Comparison of ENCODE assay signal across 8 cellular contexts in the genomic region with DNA sequence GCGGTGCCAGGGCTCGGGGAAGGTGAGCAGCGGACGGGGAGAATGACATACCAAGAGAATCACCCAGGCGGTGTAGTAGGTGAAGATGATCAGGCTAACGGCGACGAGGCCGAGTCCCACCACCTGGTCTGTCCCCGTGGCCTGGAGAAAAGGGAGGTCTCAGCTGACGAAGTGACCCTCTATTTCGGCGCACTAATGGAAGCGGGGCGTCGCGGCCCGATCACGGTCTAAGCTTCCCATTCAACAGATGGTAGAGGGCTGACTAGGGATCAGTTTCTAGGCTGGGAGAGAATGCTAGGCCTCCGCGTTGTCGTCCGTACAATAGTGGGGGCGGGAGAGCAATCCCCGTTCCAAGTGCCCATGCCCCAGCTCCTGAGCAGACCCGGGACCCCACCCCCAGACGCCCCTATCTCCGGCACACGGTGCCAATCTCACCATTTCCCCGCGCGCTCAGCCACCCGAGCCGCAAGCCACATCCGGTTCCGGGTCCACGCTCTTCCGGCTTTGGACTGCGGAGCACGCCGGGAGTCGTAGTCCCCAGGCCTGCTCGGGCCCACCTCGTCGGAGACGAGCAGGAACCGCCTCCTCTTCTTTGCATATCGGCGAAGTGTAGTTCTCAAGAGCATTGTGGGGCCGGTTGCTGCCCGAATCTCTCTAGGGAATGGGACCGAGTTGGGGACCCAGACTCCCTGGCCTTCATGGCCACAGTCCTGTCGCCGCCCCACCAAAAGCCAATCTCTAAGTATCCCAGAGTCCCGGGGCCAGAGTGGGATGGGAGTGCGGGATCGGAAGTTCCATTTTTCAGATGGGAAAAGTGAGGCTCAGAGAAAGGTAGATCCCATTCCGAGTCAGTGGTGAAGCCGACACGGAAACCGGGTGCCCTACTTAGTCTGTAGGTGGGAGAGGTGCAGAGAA. TPM values are rescaled to one million over a fixed set of nuclear protein-coding genes. Genes with fewer than 3 reads are reported as not detected.
DNase-seq lines count a peak whose midpoint lies in the region; TF ChIP-seq lines count a peak whose summit lies in the region.

Gene DPM2 (minus strand): TSS at position 472 of the 915 bp plus-strand sequence. CDS start 34 bp downstream, at position 438.

- no peak within 1 kb of the TSS for H3K9ac ChIP-seq in parathyroid adenoma

- H3K4me3 ChIP-seq in parathyroid adenoma (ENCODE audit: low read depth, low read length): peak within 1 kb of the TSS; percentile 98
- peak within 1 kb of the TSS; percentile 68 to 90 for H3K4me3 ChIP-seq in tibial artery

- no peak for TF ChIP-seq CTCF in parathyroid adenoma (IDR thresholded peaks at IDR 0.05)
- no peak for TF ChIP-seq CTCF in tibial artery (IDR thresholded peaks at IDR 0.05)

- POLR2A ChIA-PET in HEK293T (lab: Yijun Ruan, JAX): no interaction called here

- peak within 1 kb of the TSS; percentile 19 for H3K27ac ChIP-seq in parathyroid adenoma
- peak within 1 kb of the TSS; percentile 60 to 64 for H3K27ac ChIP-seq in tibial artery

- intact Hi-C loops in cardiac septum (cut with DNase I) (no loop called here), tibial artery (cut with DNase I; ENCODE audit: low total_unique reads) (no loop called here)

- H3K27me3 ChIP-seq in parathyroid adenoma (ENCODE audit: control insufficient read depth, insufficient read depth, low read length): no peaks in the 10 kb centered on the region
- H3K27me3 ChIP-seq in tibial artery: no peaks in the 10 kb centered on the region

- peak; percentile 60 for DNase-seq in GM04504 (ENCODE audit: low read depth)
- peak; percentile 91 for DNase-seq in HEK293T (ENCODE audit: extremely low spot score)
- DNase-seq in MV-4-11 (lab: John Stamatoyannopoulos, UW): peak; percentile 84
- peak; percentile 84 for DNase-seq in SW480 (ENCODE audit: low spot score)
- DNase-seq in activated naive CD8-positive, alpha-beta T cell treated with anti-CD3 and anti-CD28 coated beads, Interleukin-2, amount 50 U/mL, for 16 hours (ENCODE audit: low read depth, low spot score): peak; percentile 71
- peak; percentile 93 for DNase-seq in cardiac septum (ENCODE audit: low spot score)
- peak; percentile 72 to 85 for DNase-seq in tibial artery

- H3K79me2 ChIP-seq in parathyroid adenoma: peaks cover 5% of the 10 kb centered on the region

- CTCF ChIA-PET in HEK293T (lab: Yijun Ruan, JAX): interaction anchor here (0.5 kb wide), 1 partner anchor 144 kb away, joined by 4 read pairs; no protein-coding TSS in a partner anchor

- no peaks in the 10 kb centered on the region for H3K9me3 ChIP-seq in parathyroid adenoma (ENCODE audit: control insufficient read depth, low read length)
- no peaks in the 10 kb centered on the region for H3K9me3 ChIP-seq in tibial artery

- no peaks in the 10 kb centered on the region for H3K4me1 ChIP-seq in parathyroid adenoma
- H3K4me1 ChIP-seq in tibial artery: peaks cover 0 to 33% (median 26%) of the 10 kb centered on the region in 4 donors

- H2AFZ ChIP-seq in parathyroid adenoma: peak within 1 kb of the TSS; percentile 78

- H3K4me2 ChIP-seq in parathyroid adenoma (ENCODE audit: low read length): peak within 1 kb of the TSS; percentile 99

- H3K36me3 ChIP-seq in parathyroid adenoma (ENCODE audit: control insufficient read depth, insufficient read depth, low read length) (no peaks in the 10 kb centered on the region), tibial artery (peaks cover 0 to 33% (median 8%) of the 10 kb centered on the region in 3 donors)

TF ChIP-seq in HEK293T, 16 proteins besides CTCF, POLR2A, EP300 and RAD21:
- no peak for TF ChIP-seq NFRKB (IDR thresholded peaks at IDR 0.05)
- peak; percentile 85 for TF ChIP-seq L3MBTL2 (conservative IDR thresholded peaks at IDR 0.05)
- TF ChIP-seq HDGF (IDR thresholded peaks at IDR 0.05; ENCODE audit: borderline replicate concordance): no peak
- no peak for TF ChIP-seq FOXA1 (IDR thresholded peaks at IDR 0.05)
- TF ChIP-seq SUZ12 (IDR thresholded peaks at IDR 0.05): no peak
- peak; percentile 89 for TF ChIP-seq ELF4 (IDR thresholded peaks at IDR 0.05)
- peak; percentile 56 for TF ChIP-seq PKNOX1 (IDR thresholded peaks at IDR 0.05)
- no peak for TF ChIP-seq FOXM1 (IDR thresholded peaks at IDR 0.05; ENCODE audit: borderline replicate concordance)
- TF ChIP-seq TARDBP (IDR thresholded peaks at IDR 0.05): no peak
- TF ChIP-seq ARNT (IDR thresholded peaks at IDR 0.05): no peak

RNA-seq across cellular contexts. Expression of gene DPM2, which starts in this region (rescaled TPM):
- total RNA-seq in cardiac septum: 14.9 TPM

Comparison
In these comparisons a context has a peak if more than half of its experiments do, and no peak if none do; other contexts are left out.
1. Peak in every context shown above with its lines: DNase-seq, H3K4me3 ChIP-seq and H3K27ac ChIP-seq.